Comparison of ENCODE assay signal across 1 cellular context in the genomic region with DNA sequence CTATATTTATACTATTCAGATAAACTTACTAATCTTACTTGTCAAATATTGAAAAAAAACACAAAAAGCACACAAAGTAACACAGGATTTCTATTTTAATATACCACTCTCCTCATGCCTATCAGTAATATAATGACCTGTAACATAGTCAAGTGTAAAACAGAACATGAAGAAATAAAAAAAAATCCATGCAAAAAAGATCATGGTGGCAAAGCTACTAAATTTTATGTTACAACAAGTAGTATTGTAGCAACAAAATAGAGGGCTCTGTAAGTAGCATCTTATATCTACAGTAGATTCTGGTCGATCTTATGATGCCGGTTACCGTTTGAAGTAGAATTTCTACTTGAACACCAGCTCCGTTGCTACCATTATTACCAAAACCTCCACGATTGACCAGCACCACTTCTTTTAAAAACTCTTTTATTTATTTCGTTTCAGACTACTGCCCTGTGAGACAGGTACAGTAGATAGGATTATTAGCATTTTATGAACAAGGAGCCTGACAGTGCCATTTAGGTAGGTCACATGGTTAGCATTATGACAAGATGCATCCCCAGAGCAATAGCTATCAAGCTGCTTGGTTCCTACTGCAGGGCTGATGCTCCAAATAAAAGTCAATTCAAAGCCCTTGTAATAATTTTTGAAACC.
A peak's percentile ranks its signal among the peaks of the same experiment; 100 is the strongest.
TF ChIP-seq lines count a peak whose summit lies in the region.

No MANE protein-coding gene starts in this region.

TF ChIP-seq in IMR-90, 13 proteins besides CTCF, POLR2A, EP300 and RAD21:
- TF ChIP-seq, protein P1, sequence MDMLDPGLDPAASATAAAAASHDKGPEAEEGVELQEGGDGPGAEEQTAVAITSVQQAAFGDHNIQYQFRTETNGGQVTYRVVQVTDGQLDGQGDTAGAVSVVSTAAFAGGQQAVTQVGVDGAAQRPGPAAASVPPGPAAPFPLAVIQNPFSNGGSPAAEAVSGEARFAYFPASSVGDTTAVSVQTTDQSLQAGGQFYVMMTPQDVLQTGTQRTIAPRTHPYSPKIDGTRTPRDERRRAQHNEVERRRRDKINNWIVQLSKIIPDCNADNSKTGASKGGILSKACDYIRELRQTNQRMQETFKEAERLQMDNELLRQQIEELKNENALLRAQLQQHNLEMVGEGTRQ (IDR thresholded peaks at IDR 0.05; ENCODE audit: low read depth, low read length), result 0 out of 2 replicates have a peak, but pooled peaks have one; percentile 29
- no peak for TF ChIP-seq MAZ (IDR thresholded peaks at IDR 0.05; ENCODE audit: borderline replicate concordance, low read depth, low read length)
